In the genomic region with DNA sequence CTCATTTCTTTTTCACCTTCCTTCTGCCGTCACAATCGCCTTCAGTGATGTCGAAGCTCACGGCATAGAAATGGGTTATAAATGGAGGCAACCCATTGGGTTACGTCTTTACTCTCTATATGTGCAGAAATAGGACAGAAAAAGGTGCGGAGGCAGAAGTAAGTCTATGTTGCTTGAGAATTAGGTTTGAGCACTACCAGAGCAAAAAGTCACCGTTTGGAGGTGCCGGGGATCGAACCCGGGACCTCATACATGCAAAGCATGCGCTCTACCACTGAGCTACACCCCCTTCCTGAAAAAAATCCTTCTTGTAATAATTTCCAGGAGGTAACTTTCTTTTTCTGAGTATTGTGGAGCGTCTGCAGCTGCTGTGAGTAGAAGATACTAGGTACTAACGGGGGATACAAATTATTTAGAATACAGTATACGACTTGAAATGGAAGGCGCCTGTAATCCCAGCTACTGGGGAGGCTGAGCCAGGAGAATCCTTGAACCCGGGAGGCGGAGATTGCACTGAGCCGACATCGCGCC, we compare ENCODE assay signal across 9 cellular contexts.
DNase-seq lines count a peak whose midpoint lies in the region; ATAC-seq and TF ChIP-seq lines count a peak whose summit lies in the region.
"Had no signal": no experiment of that assay in that cellular context is flagged by ENCODE, and none has a peak within 500 bp of the region (broad histone marks: within the 10 kb centered on the region; RNA-seq: fewer than 3 reads in every experiment).

No MANE protein-coding gene starts in this region.

- peak overlapping the region; percentile 78 for H3K4me3 Mint-ChIP-seq in mesothelial cell of epicardium

- ATAC-seq in heart left ventricle (no peak), HG03457 (IDR thresholded peaks at IDR 0.05; ENCODE audit: unreplicated experiment) (no peak)

- 5 to 10% (median 7%) methylated on average over 20 of the region's 20 CpGs for WGBS in heart left ventricle, 4 donors

- H3K4me1 ChIP-seq in cardiac muscle cell (ENCODE audit: low read depth) (peaks cover 3% of the 10 kb centered on the region), heart left ventricle (peaks cover 0 to 9% (median 0%) of the 10 kb centered on the region in 12 donors)
- no peaks in the 10 kb centered on the region for H3K4me1 ChIP-seq in effector memory CD4-positive, alpha-beta T cell (ENCODE audit: control insufficient read depth, insufficient read depth, low read length, poor library complexity, severe bottlenecking)

- H3K36me3 Mint-ChIP-seq in mesothelial cell of epicardium: no peaks in the 10 kb centered on the region

- H3K9me3 ChIP-seq in cardiac muscle cell (ENCODE audit: low read depth): no peaks in the 10 kb centered on the region
- peaks cover 0 to 9% (median 0%) of the 10 kb centered on the region in 12 donors for H3K9me3 ChIP-seq in heart left ventricle
- H3K9me3 ChIP-seq in effector memory CD4-positive, alpha-beta T cell (ENCODE audit: control insufficient read depth, low read length): no peaks in the 10 kb centered on the region

- TF ChIP-seq POLR2A in heart left ventricle (IDR thresholded peaks at IDR 0.05): no peak

- DNase-seq in cardiac muscle cell (ENCODE audit: low read depth in 1 of 2, low spot score in 1 of 2) (peak; percentile 34 to 61), heart left ventricle (no peak), NCI-H774 (lab: John Stamatoyannopoulos, UW) (peak; percentile 12), amniotic epithelial cell (ENCODE audit: low read depth) (peak; percentile 54), mesothelial cell of epicardium (ENCODE audit: low spot score in 2 of 2, unreplicated experiment in 2 of 2) (no peak)
- DNase-seq in effector memory CD4-positive, alpha-beta T cell: no peak
- no peak for DNase-seq in stimulated activated naive CD4-positive, alpha-beta T cell (lab: John Stamatoyannopoulos, UW)

- no peaks in the 10 kb centered on the region for H3K9me3 Mint-ChIP-seq in mesothelial cell of epicardium

- peak overlapping the region; percentile 29 for H3K4me3 ChIP-seq in cardiac muscle cell
- peak overlapping the region in 5 of 12 donors; percentile 0 to 33 (median 19) for H3K4me3 ChIP-seq in heart left ventricle
- H3K4me3 ChIP-seq in effector memory CD4-positive, alpha-beta T cell (ENCODE audit: insufficient read depth, low read depth, low read length, poor library complexity, severe bottlenecking): no peak overlapping the region

- H3K27me3 ChIP-seq in cardiac muscle cell (peaks cover 99% of the 10 kb centered on the region), heart left ventricle (peaks cover 44 to 100% (median 92%) of the 10 kb centered on the region in 9 donors)
- peaks cover 67% of the 10 kb centered on the region for H3K27me3 ChIP-seq in effector memory CD4-positive, alpha-beta T cell (replicated peaks; ENCODE audit: control insufficient read depth, insufficient read depth, low read length, poor library complexity, severe bottlenecking)

- TF ChIP-seq CTCF in cardiac muscle cell (IDR thresholded peaks at IDR 0.05; ENCODE audit: low read depth, low read length): no peak
- no peak for TF ChIP-seq CTCF in heart left ventricle (IDR thresholded peaks at IDR 0.05)
- no peak for TF ChIP-seq CTCF in mesothelial cell of epicardium (IDR thresholded peaks at IDR 0.05; ENCODE audit: unreplicated experiment)

- H3K4me1 Mint-ChIP-seq in mesothelial cell of epicardium: peaks cover 18% of the 10 kb centered on the region

- H3K36me3 ChIP-seq in cardiac muscle cell: no peaks in the 10 kb centered on the region
- H3K36me3 ChIP-seq in heart left ventricle: no peaks in the 10 kb centered on the region
- no peaks in the 10 kb centered on the region for H3K36me3 ChIP-seq in effector memory CD4-positive, alpha-beta T cell (ENCODE audit: control insufficient read depth, insufficient read depth, low read length)

- intact Hi-C loops in heart left ventricle (cut with DNase I): loop anchor here in 1 of 10 donors (10.0 kb wide), 1 partner anchor 45 kb away; no protein-coding TSS in a partner anchor

- H3K27ac ChIP-seq in cardiac muscle cell (no peak overlapping the region), heart left ventricle (no peak overlapping the region)
- no peak overlapping the region for H3K27ac ChIP-seq in effector memory CD4-positive, alpha-beta T cell (ENCODE audit: insufficient read depth, low read length, poor library complexity, severe bottlenecking)
- H3K27ac ChIP-seq: epithelial cell of prostate had no signal

- peaks cover 99% of the 10 kb centered on the region for H3K27me3 Mint-ChIP-seq in mesothelial cell of epicardium (ENCODE audit: low read depth)

- peak overlapping the region; percentile 52 for H3K27ac Mint-ChIP-seq in mesothelial cell of epicardium

Comparison
In these comparisons a context has a peak if more than half of its experiments do, and no peak if none do; other contexts are left out.
1. DNase-seq: peak in cardiac muscle cell (2 of 2), NCI-H774 (single experiment) and amniotic epithelial cell (single experiment); none in heart left ventricle (0 of 5), mesothelial cell of epicardium (0 of 2), effector memory CD4-positive, alpha-beta T cell (0 of 3) and stimulated activated naive CD4-positive, alpha-beta T cell (0 of 6).